In the genomic region with DNA sequence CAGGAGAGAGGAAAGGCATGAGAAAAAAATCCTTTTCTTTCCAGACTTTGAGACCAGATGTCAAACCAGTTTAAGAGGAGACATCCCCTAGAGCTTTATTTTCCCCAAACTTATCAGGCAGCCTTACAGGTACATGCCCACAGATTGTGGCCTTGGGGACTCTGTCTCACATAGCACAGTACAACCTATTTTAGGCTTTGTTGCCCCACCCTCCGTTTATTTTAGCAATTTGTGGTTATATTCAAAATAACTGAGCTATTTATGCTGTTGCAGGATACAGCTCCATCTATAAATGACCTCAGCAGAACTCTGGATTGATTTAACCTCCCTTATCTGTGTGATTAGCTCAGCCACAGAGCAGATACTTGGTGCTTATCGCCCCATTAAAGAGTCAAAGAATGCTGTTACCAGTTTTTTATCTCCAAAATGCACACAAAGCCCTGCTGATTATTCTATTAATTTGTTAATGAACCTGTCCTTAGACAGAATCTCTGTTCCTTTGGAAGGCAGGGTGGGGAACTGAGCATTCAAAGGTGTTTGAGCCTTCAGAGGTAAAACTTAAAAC, we compare ENCODE assay signal across 24 cellular contexts.
"Had no signal": no experiment of that assay in that cellular context is flagged by ENCODE, and none has a peak within 500 bp of the region (broad histone marks: within the 10 kb centered on the region; RNA-seq: fewer than 3 reads in every experiment).

No MANE protein-coding gene starts in this region.

- DNase-seq: hypothalamus; immature natural killer cell; kidney; left ventricle myocardium inferior; midbrain; mucosa of descending colon; naive thymus-derived CD4-positive, alpha-beta T cell; ovary; right lobe of liver; spleen; stimulated activated CD4-positive, alpha-beta T cell treated with anti-CD3 and anti-CD28 coated beads, Interleukin-4, amount 100 ng/mL, for 24 hours; stimulated activated naive CD4-positive, alpha-beta T cell; tibial artery; trophoblast cell; uterus had no signal

- H3K9me3 ChIP-seq: ovary, right atrium auricular region, suprapubic skin, thoracic aorta, tibial artery, uterus had no signal

- H3K27ac Mint-ChIP-seq: immature natural killer cell; naive thymus-derived CD4-positive, alpha-beta T cell; natural killer cell treated with Interleukin-12 subunit alpha and Interleukin-12 subunit beta and Interleukin-15 and Interleukin-18, amount 100 ng/mL, for 72 hours; progenitor cell of endocrine pancreas; stimulated activated effector memory CD8-positive, alpha-beta T cell treated with anti-CD3 and anti-CD28 coated beads, Interleukin-12 subunit alpha, Interleukin-12 subunit beta, amount 100 ng/mL, for 72 hours; stimulated activated naive CD8-positive, alpha-beta T cell treated with anti-CD3 and anti-CD28 coated beads, Interleukin-15, Interleukin-2, amounts not matched to agents 100 ng/mL and 50 ng/mL, for 24 hours had no signal

- H3K36me3 Mint-ChIP-seq: immature natural killer cell; naive thymus-derived CD4-positive, alpha-beta T cell; natural killer cell treated with Interleukin-12 subunit alpha and Interleukin-12 subunit beta and Interleukin-15 and Interleukin-18, amount 100 ng/mL, for 72 hours; stimulated activated effector memory CD8-positive, alpha-beta T cell treated with anti-CD3 and anti-CD28 coated beads, Interleukin-12 subunit alpha, Interleukin-12 subunit beta, amount 100 ng/mL, for 72 hours had no signal

- H3K36me3 ChIP-seq: left ventricle myocardium inferior, ovary, right atrium auricular region, right lobe of liver, spleen, suprapubic skin, thoracic aorta, tibial artery, uterus had no signal

- H3K4me3 ChIP-seq: left ventricle myocardium inferior, lung, mucosa of descending colon, ovary, right atrium auricular region, right lobe of liver, skin epidermis, spleen, suprapubic skin, thoracic aorta, tibial artery, uterus had no signal

- ATAC-seq: mucosa of descending colon; naive thymus-derived CD4-positive, alpha-beta T cell; natural killer cell treated with Interleukin-12 subunit alpha and Interleukin-12 subunit beta and Interleukin-15 and Interleukin-18, amount 100 ng/mL, for 72 hours; right lobe of liver; stimulated activated effector memory CD8-positive, alpha-beta T cell treated with anti-CD3 and anti-CD28 coated beads, Interleukin-12 subunit alpha, Interleukin-12 subunit beta, amount 100 ng/mL, for 72 hours had no signal

- H3K9me3 Mint-ChIP-seq: stimulated activated effector memory CD8-positive, alpha-beta T cell treated with anti-CD3 and anti-CD28 coated beads, Interleukin-12 subunit alpha, Interleukin-12 subunit beta, amount 100 ng/mL, for 72 hours had no signal

- H3K4me1 Mint-ChIP-seq: immature natural killer cell; naive thymus-derived CD4-positive, alpha-beta T cell; stimulated activated effector memory CD8-positive, alpha-beta T cell treated with anti-CD3 and anti-CD28 coated beads, Interleukin-12 subunit alpha, Interleukin-12 subunit beta, amount 100 ng/mL, for 72 hours had no signal

- H3K27me3 ChIP-seq: ovary, right atrium auricular region, right lobe of liver, suprapubic skin, tibial artery, uterus had no signal

- H3K4me3 Mint-ChIP-seq: immature natural killer cell; naive thymus-derived CD4-positive, alpha-beta T cell; natural killer cell treated with Interleukin-12 subunit alpha and Interleukin-12 subunit beta and Interleukin-15 and Interleukin-18, amount 100 ng/mL, for 72 hours; stimulated activated effector memory CD8-positive, alpha-beta T cell treated with anti-CD3 and anti-CD28 coated beads, Interleukin-12 subunit alpha, Interleukin-12 subunit beta, amount 100 ng/mL, for 72 hours; stimulated activated naive CD8-positive, alpha-beta T cell treated with anti-CD3 and anti-CD28 coated beads, Interleukin-15, Interleukin-2, amounts not matched to agents 100 ng/mL and 50 ng/mL, for 24 hours had no signal

- H3K27ac ChIP-seq: left ventricle myocardium inferior, ovary, right atrium auricular region, right lobe of liver, skin epidermis, spleen, suprapubic skin, thoracic aorta, tibial artery, uterus had no signal

- H3K27me3 Mint-ChIP-seq: natural killer cell treated with Interleukin-12 subunit alpha and Interleukin-12 subunit beta and Interleukin-15 and Interleukin-18, amount 100 ng/mL, for 72 hours; stimulated activated naive CD8-positive, alpha-beta T cell treated with anti-CD3 and anti-CD28 coated beads, Interleukin-15, Interleukin-2, amounts not matched to agents 100 ng/mL and 50 ng/mL, for 24 hours had no signal

- H3K4me1 ChIP-seq: right atrium auricular region, spleen, suprapubic skin, tibial artery, uterus had no signal
